ENCODE assay signal across 24 cellular contexts in genomic region chr4:16160457-16160856, GRCh38.
"Had no signal": no experiment of that assay in that cellular context is flagged by ENCODE, and none has a peak within 500 bp of the region (broad histone marks: within the 10 kb centered on the region; RNA-seq: fewer than 3 reads in every experiment).

No MANE protein-coding gene starts in this region.

- H3K4me1 Mint-ChIP-seq: memory B cell had no signal

- ATAC-seq: esophagus mucosa; gastrocnemius medialis; lower lobe of right lung; stimulated activated naive B cell treated with anti-CD40 and anti-IgM and Interleukin-4, amounts not matched to agents 10 μg/mL and 1 μg/mL and 100 μg/mL, for 72 hours; stimulated activated naive CD8-positive, alpha-beta T cell treated with anti-CD3 and anti-CD28 coated beads, Interleukin-15, amount 100 ng/mL, for 72 hours had no signal

- H3K79me2 ChIP-seq: parathyroid adenoma had no signal

- H3K27ac Mint-ChIP-seq: endodermal cell; memory B cell; mesothelial cell of epicardium; nephron progenitor cell; stimulated activated naive B cell treated with anti-CD40 and anti-IgM and Interleukin-4, amounts not matched to agents 10 μg/mL and 1 μg/mL and 100 μg/mL, for 72 hours had no signal

- H3K36me3 ChIP-seq: prostate gland had no signal

- H2AFZ ChIP-seq: parathyroid adenoma had no signal

- FAIRE-seq: kidney had no signal

- H3K27ac ChIP-seq: gastrocnemius medialis, left ventricle myocardium inferior, lower lobe of right lung, parathyroid adenoma, prostate gland, right lobe of liver, thoracic aorta had no signal

- H3K27me3 Mint-ChIP-seq: memory B cell; naive B cell; stimulated activated naive B cell treated with anti-CD40 and anti-IgM and Interleukin-4, amounts not matched to agents 10 μg/mL and 1 μg/mL and 100 μg/mL, for 72 hours; stimulated activated naive CD8-positive, alpha-beta T cell treated with anti-CD3 and anti-CD28 coated beads, Interleukin-15, amount 100 ng/mL, for 72 hours had no signal

- H3K9me3 ChIP-seq: gastrocnemius medialis, left ventricle myocardium inferior, lower lobe of right lung, prostate gland, right lobe of liver, thoracic aorta had no signal

- H3K4me3 ChIP-seq: gastrocnemius medialis, left ventricle myocardium inferior, lower lobe of right lung, prostate gland, right lobe of liver, thoracic aorta had no signal

- H3K4me1 ChIP-seq: lower lobe of right lung, parathyroid adenoma, prostate gland, right lobe of liver had no signal

- H3K9ac ChIP-seq: parathyroid adenoma had no signal

- H3K4me3 Mint-ChIP-seq: endodermal cell; immature natural killer cell; memory B cell; mesothelial cell of epicardium; naive B cell; nephron progenitor cell; stimulated activated naive B cell treated with anti-CD40 and anti-IgM and Interleukin-4, amounts not matched to agents 10 μg/mL and 1 μg/mL and 100 μg/mL, for 72 hours; stimulated activated naive CD8-positive, alpha-beta T cell treated with anti-CD3 and anti-CD28 coated beads, Interleukin-15, amount 100 ng/mL, for 72 hours had no signal

- H3K9me3 Mint-ChIP-seq: endodermal cell; immature natural killer cell; memory B cell; mesothelial cell of epicardium; naive B cell; nephron progenitor cell; stimulated activated naive B cell treated with anti-CD40 and anti-IgM and Interleukin-4, amounts not matched to agents 10 μg/mL and 1 μg/mL and 100 μg/mL, for 72 hours; stimulated activated naive CD8-positive, alpha-beta T cell treated with anti-CD3 and anti-CD28 coated beads, Interleukin-15, amount 100 ng/mL, for 72 hours had no signal

- H3K27me3 ChIP-seq: gastrocnemius medialis, right lobe of liver had no signal

- DNase-seq: cerebellar nuclear complex; effector CD4-positive, alpha-beta T cell; endodermal cell; gastrocnemius medialis; immature natural killer cell; kidney; left cardiac atrium; left ventricle myocardium inferior; lower lobe of right lung; naive B cell; nephron progenitor cell; retina; right lobe of liver; stimulated activated CD4-positive, alpha-beta T cell treated with anti-CD3 and anti-CD28 coated beads, Interleukin-4, amount 100 ng/mL, for 4 hours; stimulated activated naive B cell treated with anti-CD40 and anti-IgM and Interleukin-4, amounts not matched to agents 10 μg/mL and 1 μg/mL and 100 μg/mL, for 72 hours; stimulated activated naive CD8-positive, alpha-beta T cell treated with anti-CD3 and anti-CD28 coated beads, Interleukin-15, amount 100 ng/mL, for 72 hours; substantia nigra; trophoblast cell had no signal
